16 cellular contexts compared by ENCODE assay signal in the genomic region with DNA sequence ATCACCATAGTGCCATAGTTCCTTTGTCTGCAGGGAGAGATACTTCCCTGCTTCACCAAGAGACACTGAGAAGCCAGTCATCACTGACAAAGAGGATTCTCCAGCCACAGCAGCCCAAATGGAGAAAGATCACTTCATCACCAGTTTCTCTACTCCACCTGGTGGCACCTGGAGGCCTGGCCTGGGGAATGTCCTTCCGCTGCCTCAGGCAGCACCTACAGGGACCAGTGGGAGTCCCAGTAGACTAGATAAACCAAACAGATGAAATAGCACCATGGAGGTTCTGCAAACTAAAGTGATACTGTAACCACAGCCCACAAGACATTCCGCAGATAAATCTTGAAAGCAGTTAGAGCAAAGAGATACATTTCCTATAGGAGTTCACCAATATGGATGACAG.
DNase-seq lines count a peak whose midpoint lies in the region; FAIRE-seq and TF ChIP-seq lines count a peak whose summit lies in the region.
"Had no signal": no experiment of that assay in that cellular context is flagged by ENCODE, and none has a peak within 500 bp of the region (broad histone marks: within the 10 kb centered on the region; RNA-seq: fewer than 3 reads in every experiment).

No MANE protein-coding gene starts in this region.

- no peak overlapping the region for H4K91ac ChIP-seq in H1 (replicated peaks; ENCODE audit: insufficient read length, low read length)
- H4K91ac ChIP-seq in trophoblast cell (ENCODE audit: low read depth, low read length) = no peak overlapping the region

- WGBS in H1 (ENCODE audit: extremely low coverage in 1 of 2, insufficient coverage in 1 of 2, insufficient read length in 1 of 2, insufficient replicate concordance in 2 of 2, low coverage in 1 of 2, low lambda C conversion rate in 2 of 2, missing lambda C conversion rate in 1 of 2), 2 experiments = 100% methylated on average over 2 of the region's 2 CpGs; no CpG with 5 or more reads in 1 of the 2 experiments
- WGBS in trophoblast cell (ENCODE audit: extremely low coverage, insufficient coverage, insufficient read length) = no CpG with 5 or more reads among the region's 2 CpGs

- no peak overlapping the region for H4K12ac ChIP-seq in trophoblast cell (ENCODE audit: low read depth, low read length)

- no peak overlapping the region for H3K14ac ChIP-seq in H1 (ENCODE audit: insufficient read length)
- no peak overlapping the region for H3K14ac ChIP-seq in trophoblast cell (ENCODE audit: low read length)

- H3K56ac ChIP-seq in H1 (replicated peaks; ENCODE audit: insufficient read length, low read depth, low read length) = no peak overlapping the region

- H3K9ac ChIP-seq in H1 (replicated peaks in 1 of 4; ENCODE audit: extremely low read depth in 1 of 4, low read depth in 3 of 4, low read length in 3 of 4) = no peak overlapping the region
- no peak overlapping the region for H3K9ac ChIP-seq in trophoblast cell (ENCODE audit: low read length)
- H3K9ac ChIP-seq: BLaER1 treated with 17β-estradiol and CSF1 and Interleukin-3, amounts not matched to agents 10 nM and 100 nM; GM23248; KMS-11 had no signal

- H3K4ac ChIP-seq in H1 (replicated peaks; ENCODE audit: insufficient read length, low read depth, low read length) (no peak overlapping the region), trophoblast cell (ENCODE audit: low read depth, low read length) (no peak overlapping the region)

- no peak overlapping the region for H4K8ac ChIP-seq in H1 (ENCODE audit: extremely low read depth, insufficient read depth, low read length)
- H4K8ac ChIP-seq in trophoblast cell (ENCODE audit: low read depth, low read length) = no peak overlapping the region

- H2BK15ac ChIP-seq in H1 (ENCODE audit: low read length) = no peak overlapping the region

- no peak overlapping the region for H2AFZ ChIP-seq in H1 (ENCODE audit: low read length)
- H2AFZ ChIP-seq in trophoblast cell (ENCODE audit: insufficient read depth, low read length, poor library complexity) = no peak overlapping the region
- H2AFZ ChIP-seq: GM23248 had no signal

- H2BK20ac ChIP-seq in H1 (ENCODE audit: low read length) = no peak overlapping the region

- H3K27ac ChIP-seq in H1 (ENCODE audit: low read depth, low read length) (no peak overlapping the region), trophoblast cell (ENCODE audit: low read depth, low read length) (no peak overlapping the region), uterus (no peak overlapping the region)
- H3K27ac ChIP-seq: 22Rv1; BLaER1 treated with 17β-estradiol and CSF1 and Interleukin-3, amounts not matched to agents 10 nM and 100 nM; GM23248; KMS-11 had no signal

- peak; percentile 33 to 45 for TF ChIP-seq RAD21 in H1 (IDR thresholded peaks at IDR 0.05 in 1 of 2, conservative IDR thresholded peaks at IDR 0.05 in 1 of 2; ENCODE audit: low read depth in 2 of 2, low read length in 2 of 2)

- no peak overlapping the region for H2BK12ac ChIP-seq in H1 (ENCODE audit: low read depth, low read length)
- H2BK12ac ChIP-seq in trophoblast cell (ENCODE audit: low read length) = no peak overlapping the region

- no peak overlapping the region for H2AK5ac ChIP-seq in H1 (ENCODE audit: low read depth, low read length)
- H2AK5ac ChIP-seq in trophoblast cell (ENCODE audit: low read length) = no peak overlapping the region

- FAIRE-seq in H1 (lab: Jason Lieb, UNC) = no peak

- H3K79me1 ChIP-seq in H1 (ENCODE audit: low read depth, low read length) (no peaks in the 10 kb centered on the region), trophoblast cell (ENCODE audit: low read length) (no peaks in the 10 kb centered on the region)

- H3K4me1 ChIP-seq in H1 (replicated peaks in 1 of 4; ENCODE audit: control insufficient read depth in 3 of 4, insufficient read depth in 4 of 4, low read length in 3 of 4) = no peaks in the 10 kb centered on the region
- H3K4me1 ChIP-seq in trophoblast cell (ENCODE audit: control insufficient read depth in 1 of 2, insufficient read depth in 2 of 2, low read length in 2 of 2) = no peaks in the 10 kb centered on the region
- H3K4me1 ChIP-seq in uterus = no peaks in the 10 kb centered on the region
- H3K4me1 ChIP-seq: BLaER1 treated with 17β-estradiol and CSF1 and Interleukin-3, amounts not matched to agents 10 nM and 100 nM had no signal

- no peaks in the 10 kb centered on the region for H3K23me2 ChIP-seq in H1 (ENCODE audit: low read depth, low read length)

- H2BK5ac ChIP-seq in H1 (ENCODE audit: low read depth, low read length) = no peak overlapping the region
- no peak overlapping the region for H2BK5ac ChIP-seq in trophoblast cell (ENCODE audit: low read depth, low read length, poor library complexity)

- no peaks in the 10 kb centered on the region; a peak in 1 of 8 replicates for H3K36me3 ChIP-seq in H1 (ENCODE audit: control insufficient read depth in 2 of 4, insufficient read depth in 4 of 4, low read length in 3 of 4)
- no peaks in the 10 kb centered on the region for H3K36me3 ChIP-seq in trophoblast cell (ENCODE audit: control insufficient read depth in 1 of 2, insufficient read depth in 2 of 2, low read length in 2 of 2)
- no peaks in the 10 kb centered on the region for H3K36me3 ChIP-seq in uterus
- H3K36me3 ChIP-seq: BLaER1 treated with 17β-estradiol and CSF1 and Interleukin-3, amounts not matched to agents 10 nM and 100 nM had no signal

- no peak for TF ChIP-seq EP300 in H1 (IDR thresholded peaks at IDR 0.05; ENCODE audit: borderline replicate concordance in 1 of 2, low read depth in 2 of 2, low read length in 2 of 2)

- H3K4me3 ChIP-seq in H1 (ENCODE audit: extremely low read depth in 1 of 4, insufficient read depth in 2 of 4, low read depth in 3 of 4, low read length in 4 of 4) (no peak overlapping the region), trophoblast cell (ENCODE audit: low read depth, low read length) (no peak overlapping the region), uterus (no peak overlapping the region)
- H3K4me3 ChIP-seq: BLaER1 treated with 17β-estradiol and CSF1 and Interleukin-3, amounts not matched to agents 10 nM and 100 nM; GM23248 had no signal

- no peaks in the 10 kb centered on the region for H3K79me2 ChIP-seq in H1 (ENCODE audit: control insufficient read depth in 1 of 2, insufficient read depth in 2 of 2, low read length in 2 of 2)
- H3K79me2 ChIP-seq in trophoblast cell (ENCODE audit: control insufficient read depth, insufficient read depth, low read length, poor library complexity) = no peaks in the 10 kb centered on the region

- intact Hi-C loops in uterus (cut with DNase I; ENCODE audit: low total_unique reads) = no loop called here

- H2BK120ac ChIP-seq in H1 (replicated peaks; ENCODE audit: low read depth, low read length) (no peak overlapping the region), trophoblast cell (ENCODE audit: insufficient read depth, low read length, poor library complexity) (no peak overlapping the region)

- TF ChIP-seq POLR2A in H1 (IDR thresholded peaks at IDR 0.05; ENCODE audit: control extremely low read depth in 1 of 2, low read depth in 2 of 2, low read length in 2 of 2) = no peak
- TF ChIP-seq POLR2A in uterus (IDR thresholded peaks at IDR 0.05) = no peak

- peaks cover 9 to 14% of the 10 kb centered on the region in 2 experiments; a peak in 3 of 4 replicates for H3K9me3 ChIP-seq in H1 (ENCODE audit: insufficient read depth in 2 of 2, low read depth in 1 of 2, low read length in 1 of 2)
- peaks cover 3% of the 10 kb centered on the region for H3K9me3 ChIP-seq in trophoblast cell (ENCODE audit: insufficient read depth, low read depth, low read length)
- no peaks in the 10 kb centered on the region for H3K9me3 ChIP-seq in uterus

- H4K20me1 ChIP-seq in H1 (replicated peaks in 1 of 2; ENCODE audit: control insufficient read depth in 1 of 2, insufficient read depth in 2 of 2, low read length in 2 of 2) = no peaks in the 10 kb centered on the region
- H4K20me1 ChIP-seq: BLaER1 treated with 17β-estradiol and CSF1 and Interleukin-3, amounts not matched to agents 10 nM and 100 nM had no signal

- no peak overlapping the region for H3K23ac ChIP-seq in H1 (ENCODE audit: insufficient read length)
- no peak overlapping the region for H3K23ac ChIP-seq in trophoblast cell (ENCODE audit: low read length)

- H3K27me3 ChIP-seq in H1 (replicated peaks in 1 of 4; ENCODE audit: control insufficient read depth in 3 of 4, extremely low read depth in 1 of 4, insufficient read depth in 3 of 4, low read length in 3 of 4) (no peaks in the 10 kb centered on the region), trophoblast cell (ENCODE audit: insufficient read depth, low read length) (no peaks in the 10 kb centered on the region), uterus (no peaks in the 10 kb centered on the region)
- H3K27me3 ChIP-seq: BLaER1 treated with 17β-estradiol and CSF1 and Interleukin-3, amounts not matched to agents 10 nM and 100 nM had no signal

- no peak overlapping the region for H4K5ac ChIP-seq in H1 (ENCODE audit: insufficient read length, low read depth, low read length)

- POLR2A ChIA-PET in H1 (lab: Charles Lee; ENCODE audit: partially characterized antibody) = no interaction called here

- no peak overlapping the region for H3K18ac ChIP-seq in H1 (ENCODE audit: extremely low read depth, low read length)
- no peak overlapping the region for H3K18ac ChIP-seq in trophoblast cell (ENCODE audit: low read length)

- DNase-seq in DMS53 (lab: John Stamatoyannopoulos, UW) (peak; percentile 4), DMS53 treated with DMSO at 0.1 percent for 48 hours (lab: John Stamatoyannopoulos, UW; ENCODE audit: unreplicated experiment) (no peak), HT-29 (ENCODE audit: low spot score) (peak; percentile 4), H1 (ENCODE audit: low read depth in 1 of 2, low spot score in 2 of 2) (no peak), trophoblast cell (peak; percentile 74 to 76), 8988T (no peak), uterus (no peak), RPMI8226 (no peak)
- DNase-seq: GM23248, NCI-H1092, NCI-H2081 treated with DMSO at 0.1 percent for 48 hours, NCI-H226, NCI-H526 had no signal

- TF ChIP-seq CTCF in H1 (IDR thresholded peaks at IDR 0.05; ENCODE audit: control extremely low read depth in 1 of 3, insufficient read depth in 1 of 3, low read depth in 1 of 3, low read length in 3 of 3) = peak; percentile 25 to 41 (median 26); a peak in 3 of 4 replicates
- TF ChIP-seq CTCF in uterus (IDR thresholded peaks at IDR 0.05) = no peak

- CTCF ChIA-PET in H1 (lab: Charles Lee; ENCODE audit: partially characterized antibody) = interaction anchor here (1.6 kb wide), 1 partner anchor 16 kb away, joined by 5 read pairs; no protein-coding TSS in a partner anchor

- H3K4me2 ChIP-seq in H1 (ENCODE audit: insufficient read depth in 1 of 2, low read depth in 2 of 2, low read length in 2 of 2) (no peak overlapping the region), trophoblast cell (ENCODE audit: low read length) (no peak overlapping the region)
- H3K4me2 ChIP-seq: BLaER1 treated with 17β-estradiol and CSF1 and Interleukin-3, amounts not matched to agents 10 nM and 100 nM; KMS-11 had no signal

TF ChIP-seq in H1, 55 proteins besides CTCF, POLR2A, EP300 and RAD21 (continues in another document):
- TF ChIP-seq GABPA (IDR thresholded peaks at IDR 0.05; ENCODE audit: borderline replicate concordance, insufficient read depth, low read length) (no peak), KDM1A (IDR thresholded peaks at IDR 0.05; ENCODE audit: borderline replicate concordance, low read length) (no peak), NRF1 (IDR thresholded peaks at IDR 0.05; ENCODE audit: low read depth, low read length) (no peak)

Comparison
In these comparisons a context has a peak if more than half of its experiments do, and no peak if none do; other contexts are left out.
1. DNase-seq: peak in DMS53 (single experiment), HT-29 (single experiment) and trophoblast cell (2 of 2); none in DMS53 treated with DMSO at 0.1 percent for 48 hours (single experiment), H1 (0 of 2), 8988T (single experiment), uterus (0 of 2) and RPMI8226 (single experiment).
2. CTCF ChIP-seq: peak in H1 (3 of 3); none in uterus (0 of 4).